Comparison of ENCODE assay signal across 1 cellular context in genomic region chr9:127380479-127380878, GRCh38.
TF ChIP-seq lines count a peak whose summit lies in the region.

No MANE protein-coding gene starts in this region.

TF ChIP-seq in K562, 482 proteins besides CTCF, POLR2A, EP300 and RAD21 (continued from another document and continues in another):
- TF ChIP-seq PHF21A (IDR thresholded peaks at IDR 0.05; ENCODE audit: borderline replicate concordance, low read depth) (no peak), ELK3 (CRISPR knock-in tag; IDR thresholded peaks at IDR 0.05) (no peak), GTF2E2 (tag; IDR thresholded peaks at IDR 0.05) (no peak), NELFE (IDR thresholded peaks at IDR 0.05; ENCODE audit: insufficient read depth, insufficient read length) (no peak), HNRNPH1 (optimal IDR thresholded peaks at IDR 0.05; ENCODE audit: low read depth, low read length) (no peak), ZNF316 (IDR thresholded peaks at IDR 0.05) (no peak), IFI16 (CRISPR knock-in tag; IDR thresholded peaks at IDR 0.05) (no peak), MCM7 (IDR thresholded peaks at IDR 0.05) (no peak), POLR2AphosphoS2 (IDR thresholded peaks at IDR 0.05; ENCODE audit: low read length) (no peak), BCOR (IDR thresholded peaks at IDR 0.05) (no peak), FOXK1 (CRISPR knock-in tag; IDR thresholded peaks at IDR 0.05; ENCODE audit: borderline replicate concordance) (no peak), E2F3 (CRISPR knock-in tag; IDR thresholded peaks at IDR 0.05) (no peak), KAT2B (IDR thresholded peaks at IDR 0.05; ENCODE audit: low read depth, low read length) (no peak), MBD1 (CRISPR knock-in tag; IDR thresholded peaks at IDR 0.05) (0 out of 2 replicates have a peak, but pooled peaks have one; percentile 44), USF2 (CRISPR knock-in tag; IDR thresholded peaks at IDR 0.05) (no peak), ZBTB43 (CRISPR knock-in tag; IDR thresholded peaks at IDR 0.05) (no peak), SMAD3 (CRISPR knock-in tag; conservative IDR thresholded peaks at IDR 0.05) (no peak), THRA (IDR thresholded peaks at IDR 0.05) (no peak), USF1 (CRISPR knock-in tag; IDR thresholded peaks at IDR 0.05) (peak; percentile 21; the same call in 1 of the 2 replicates), ZNF717 (CRISPR knock-in tag; IDR thresholded peaks at IDR 0.05) (no peak), MLX (CRISPR knock-in tag; conservative IDR thresholded peaks at IDR 0.05) (no peak), XRCC3 (IDR thresholded peaks at IDR 0.05) (no peak), HNRNPUL1 (IDR thresholded peaks at IDR 0.05; ENCODE audit: low read length) (no peak), ZNF239 (CRISPR knock-in tag; IDR thresholded peaks at IDR 0.05) (no peak), ZBTB12 (CRISPR knock-in tag; IDR thresholded peaks at IDR 0.05) (no peak), SP1 (CRISPR knock-in tag; IDR thresholded peaks at IDR 0.05) (no peak), RHOXF2B (CRISPR knock-in tag; conservative IDR thresholded peaks at IDR 0.05) (no peak), COPS2 (conservative IDR thresholded peaks at IDR 0.05) (no peak), PATZ1 (CRISPR knock-in tag; IDR thresholded peaks at IDR 0.05; ENCODE audit: borderline replicate concordance) (no peak), RBM25 (IDR thresholded peaks at IDR 0.05; ENCODE audit: low read depth, low read length, severe bottlenecking) (peak; percentile 15), KDM1A (IDR thresholded peaks at IDR 0.05) (no peak), ZNF311 (CRISPR knock-in tag; IDR thresholded peaks at IDR 0.05) (no peak), ZNF212 (CRISPR knock-in tag; IDR thresholded peaks at IDR 0.05) (no peak), MYC (IDR thresholded peaks at IDR 0.05; ENCODE audit: low read depth, low read length) (peak; percentile 93), MYC (CRISPR knock-in tag; IDR thresholded peaks at IDR 0.05; ENCODE audit: borderline replicate concordance, low read depth) (no peak), NR1H2 (CRISPR knock-in tag; IDR thresholded peaks at IDR 0.05) (no peak), ATF4 (CRISPR knock-in tag; IDR thresholded peaks at IDR 0.05) (peak; percentile 80), ZNF354B (CRISPR knock-in tag; IDR thresholded peaks at IDR 0.05) (no peak), STAG1 (CRISPR knock-in tag; IDR thresholded peaks at IDR 0.05; ENCODE audit: borderline replicate concordance) (no peak), EP400 (IDR thresholded peaks at IDR 0.05) (peak; percentile 84), GATAD2B (IDR thresholded peaks at IDR 0.05; ENCODE audit: borderline replicate concordance) (no peak), CCNT2 (IDR thresholded peaks at IDR 0.05; ENCODE audit: borderline replicate concordance, extremely low read depth, insufficient read length, low read depth, low read length) (no peak), EZH2 (IDR thresholded peaks at IDR 0.05; ENCODE audit: borderline replicate concordance, low read depth, low read length) (no peak), ZBED1 (IDR thresholded peaks at IDR 0.05) (no peak), ZNF12 (CRISPR knock-in tag; IDR thresholded peaks at IDR 0.05) (no peak), NFE2 (IDR thresholded peaks at IDR 0.05; ENCODE audit: low read depth) (no peak), HDAC2 (IDR thresholded peaks at IDR 0.05) (no peak), ZNF57 (CRISPR knock-in tag; IDR thresholded peaks at IDR 0.05) (no peak), NR4A1 (CRISPR knock-in tag; IDR thresholded peaks at IDR 0.05) (no peak), NR4A1 (tag; IDR thresholded peaks at IDR 0.05) (0 out of 2 replicates have a peak, but pooled peaks have one; percentile 33), SOX6 (IDR thresholded peaks at IDR 0.05) (peak; percentile 31; the same call in 1 of the 2 replicates), CBX2 (IDR thresholded peaks at IDR 0.05; ENCODE audit: insufficient read depth, low read length, poor library complexity, severe bottlenecking) (no peak), SMARCB1 (IDR thresholded peaks at IDR 0.05; ENCODE audit: insufficient read length, low read depth) (no peak), ZNF445 (CRISPR knock-in tag; IDR thresholded peaks at IDR 0.05; ENCODE audit: low read depth) (no peak), ZNF280A (IDR thresholded peaks at IDR 0.05; ENCODE audit: low read depth, partially characterized antibody) (no peak), E2F1 (CRISPR knock-in tag; IDR thresholded peaks at IDR 0.05) (no peak), MAZ (CRISPR knock-in tag; conservative IDR thresholded peaks at IDR 0.05 in 1 of 2, IDR thresholded peaks at IDR 0.05 in 1 of 2) (no peak), SPI1 (IDR thresholded peaks at IDR 0.05; ENCODE audit: borderline replicate concordance, low read depth, low read length) (no peak), NR2F6 (CRISPR knock-in tag; IDR thresholded peaks at IDR 0.05) (no peak), E2F6 (IDR thresholded peaks at IDR 0.05; ENCODE audit: borderline replicate concordance in 1 of 2, extremely low read depth in 1 of 2, insufficient read depth in 1 of 2, insufficient read length in 1 of 2, low read depth in 1 of 2, low read length in 1 of 2, poor library complexity in 1 of 2, severe bottlenecking in 1 of 2) (no peak), SRSF1 (IDR thresholded peaks at IDR 0.05; ENCODE audit: low read depth, low read length) (no peak)
